ENCODE assay signal across 8 cellular contexts in the genomic region with DNA sequence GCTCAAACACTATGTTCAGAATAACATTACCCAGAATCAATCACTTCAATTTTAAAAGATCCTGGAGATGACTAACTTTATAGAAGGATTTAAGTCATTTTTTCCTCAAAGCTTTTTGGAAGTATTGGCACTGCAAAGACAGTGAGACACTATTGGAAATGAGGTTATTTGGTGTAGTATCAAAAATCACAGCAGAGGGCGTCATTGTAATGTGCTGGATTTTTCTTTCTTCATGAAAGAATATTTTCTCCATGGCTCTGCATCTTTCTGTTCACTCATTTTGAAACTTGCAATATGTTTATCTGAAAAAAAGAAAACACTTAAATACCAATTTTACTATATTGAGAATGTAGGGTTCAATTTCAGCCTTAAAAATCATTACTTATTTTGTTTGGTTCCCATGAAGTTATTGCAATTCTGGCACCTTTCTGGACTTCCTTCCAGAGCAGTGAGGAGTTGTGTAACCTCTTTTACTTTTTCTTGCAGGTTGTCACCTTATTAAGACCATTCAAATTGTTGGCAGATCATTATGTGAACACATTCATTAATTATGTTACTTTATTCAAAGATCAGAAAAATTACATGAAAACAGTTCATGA. TPM values are rescaled to one million over a fixed set of nuclear protein-coding genes. Genes with fewer than 3 reads are reported as not detected.
DNase-seq lines count a peak whose midpoint lies in the region; ATAC-seq, FAIRE-seq and TF ChIP-seq lines count a peak whose summit lies in the region.

No MANE protein-coding gene starts in this region.

- ATAC-seq in GM19395 (IDR thresholded peaks at IDR 0.05; ENCODE audit: unreplicated experiment), result no peak

- no peaks in the 10 kb centered on the region for H3K27me3 ChIP-seq in neutrophil

- no peak overlapping the region for H3K27ac Mint-ChIP-seq in activated CD4-positive, alpha-beta T cell treated with anti-CD3 and anti-CD28 coated beads, Interleukin-2, amount 10 ng/mL, durations not matched to agents 7 days and 5 days

- CTCF ChIA-PET in activated CD4-positive, alpha-beta T cell treated with anti-CD3 and anti-CD28 coated beads, Interleukin-2, amount 10 ng/mL, durations not matched to agents 7 days and 5 days (lab: Charles Lee), result no interaction called here

- peak; percentile 24; the same call in 1 of the 2 replicates for TF ChIP-seq CTCF in GM12874 (IDR thresholded peaks at IDR 0.05; ENCODE audit: insufficient read depth, low read depth, low read length)
- peak; percentile 46 for TF ChIP-seq CTCF in neutrophil (IDR thresholded peaks at IDR 0.05)

- H3K36me3 ChIP-seq in neutrophil, result peaks cover 89% of the 10 kb centered on the region

- H3K27ac ChIP-seq in neutrophil, result peak overlapping the region; percentile 65

- H3K4me1 ChIP-seq in neutrophil (ENCODE audit: control insufficient read depth in 1 of 2, insufficient read depth in 1 of 2, low read depth in 1 of 2, low read length in 1 of 2), result peaks cover 17% of the 10 kb centered on the region in 2 experiments

- peak; percentile 94 for FAIRE-seq in A204.1 (lab: Jason Lieb, UNC)
- FAIRE-seq in GM12891 (lab: Jason Lieb, UNC), result no peak

- POLR2A ChIA-PET in activated CD4-positive, alpha-beta T cell treated with anti-CD3 and anti-CD28 coated beads, Interleukin-2, amount 10 ng/mL, durations not matched to agents 7 days and 5 days (lab: Charles Lee), result no interaction called here

- H3K9me3 Mint-ChIP-seq in activated CD4-positive, alpha-beta T cell treated with anti-CD3 and anti-CD28 coated beads, Interleukin-2, amount 10 ng/mL, durations not matched to agents 7 days and 5 days, result no peaks in the 10 kb centered on the region

- H3K4me1 Mint-ChIP-seq in activated CD4-positive, alpha-beta T cell treated with anti-CD3 and anti-CD28 coated beads, Interleukin-2, amount 10 ng/mL, durations not matched to agents 7 days and 5 days, result no peaks in the 10 kb centered on the region

- H3K4me3 Mint-ChIP-seq in activated CD4-positive, alpha-beta T cell treated with anti-CD3 and anti-CD28 coated beads, Interleukin-2, amount 10 ng/mL, durations not matched to agents 7 days and 5 days, result no peak overlapping the region

- H3K9me3 ChIP-seq in neutrophil, result no peaks in the 10 kb centered on the region

- TF ChIP-seq POLR2A in erythroblast (IDR thresholded peaks at IDR 0.05; ENCODE audit: low read length) (no peak), GM12891 (IDR thresholded peaks at IDR 0.05; ENCODE audit: low read depth, low read length) (no peak)

- H3K36me3 Mint-ChIP-seq in activated CD4-positive, alpha-beta T cell treated with anti-CD3 and anti-CD28 coated beads, Interleukin-2, amount 10 ng/mL, durations not matched to agents 7 days and 5 days (ENCODE audit: low read depth), result no peaks in the 10 kb centered on the region

- DNase-seq in OCI-M1 (lab: John Stamatoyannopoulos, UW) (peak; percentile 67), erythroblast (lab: John Stamatoyannopoulos, UW) (peak; percentile 14 to 30), GM12891 (ENCODE audit: insufficient read length, low spot score) (no peak)
- no peak for DNase-seq in activated CD4-positive, alpha-beta T cell treated with anti-CD3 and anti-CD28 coated beads, Interleukin-2, amount 10 ng/mL, durations not matched to agents 7 days and 5 days

- H3K27me3 Mint-ChIP-seq in activated CD4-positive, alpha-beta T cell treated with anti-CD3 and anti-CD28 coated beads, Interleukin-2, amount 10 ng/mL, durations not matched to agents 7 days and 5 days, result peaks cover 4% of the 10 kb centered on the region

- H3K4me3 ChIP-seq in neutrophil (ENCODE audit: low read depth in 1 of 2, low read length in 1 of 2), result no peak overlapping the region

TF ChIP-seq in GM12891, 5 proteins besides CTCF, POLR2A, EP300 and RAD21:
- TF ChIP-seq PAX5 (IDR thresholded peaks at IDR 0.05; ENCODE audit: insufficient read depth, low read length, severe bottlenecking) (no peak), SPI1 (IDR thresholded peaks at IDR 0.05; ENCODE audit: low read depth, low read length) (no peak), POLR2AphosphoS5 (IDR thresholded peaks at IDR 0.05; ENCODE audit: low read depth, low read length) (no peak), TAF1 (IDR thresholded peaks at IDR 0.05; ENCODE audit: low read depth, low read length) (no peak), POU2F2 (IDR thresholded peaks at IDR 0.05; ENCODE audit: low read depth, low read length) (no peak)

RNA-seq across cellular contexts. Expression of gene CSNK1A1L, which starts 3.7 kb away (rescaled TPM):
- not detected for polyA plus RNA-seq in GM12891 (2012; ENCODE audit: low read depth, missing spikeins)
- not detected for total RNA-seq in activated CD4-positive, alpha-beta T cell treated with anti-CD3 and anti-CD28 coated beads, Interleukin-2, amount 10 ng/mL, durations not matched to agents 7 days and 5 days

RNA-seq across cellular contexts. Expression of gene SUPT20H, which starts 49.7 kb away (rescaled TPM):
- 28.0 TPM for polyA plus RNA-seq in GM12891 (2012; ENCODE audit: low read depth, missing spikeins)
- 10 to 100 TPM; 74.1 to 79.8 TPM for total RNA-seq in activated CD4-positive, alpha-beta T cell treated with anti-CD3 and anti-CD28 coated beads, Interleukin-2, amount 10 ng/mL, durations not matched to agents 7 days and 5 days

Comparison
In these comparisons a context has a peak if more than half of its experiments do, and no peak if none do; other contexts are left out.
1. DNase-seq: peak in OCI-M1 (single experiment) and erythroblast (2 of 2); none in GM12891 (single experiment) and activated CD4-positive, alpha-beta T cell treated with anti-CD3 and anti-CD28 coated beads, Interleukin-2, amount 10 ng/mL, durations not matched to agents 7 days and 5 days (single experiment).